ENCODE assay signal across 30 cellular contexts in genomic region chr5:2985718-2986117, GRCh38.
"Had no signal": no experiment of that assay in that cellular context is flagged by ENCODE, and none has a peak within 500 bp of the region (broad histone marks: within the 10 kb centered on the region; RNA-seq: fewer than 3 reads in every experiment).

No MANE protein-coding gene starts in this region.

- H3K27ac ChIP-seq: ascending aorta, breast epithelium, cardiac muscle cell, colonic mucosa, dorsolateral prefrontal cortex, foreskin keratinocyte, gastrocnemius medialis, heart left ventricle, WERI-Rb-1 had no signal

- ATAC-seq: activated CD4-positive, alpha-beta T cell treated with anti-CD3 and anti-CD28 coated beads for 36 hours; activated CD8-positive, alpha-beta memory T cell treated with anti-CD3 and anti-CD28 coated beads, Interleukin-2, amount 10 ng/mL, durations not matched to agents 7 days and 5 days; activated CD8-positive, alpha-beta T cell treated with anti-CD3 and anti-CD28 coated beads, Interleukin-2, amount 10 ng/mL, durations not matched to agents 7 days and 5 days; activated naive CD4-positive, alpha-beta T cell treated with anti-CD3 and anti-CD28 coated beads, Interleukin-2, amount 50 U/mL, for 72 hours; esophagus mucosa; foreskin keratinocyte; gastrocnemius medialis; heart left ventricle; T-helper 17 cell had no signal

- H3K4me3 ChIP-seq: ascending aorta, breast epithelium, cardiac muscle cell, colonic mucosa, dorsolateral prefrontal cortex, gastrocnemius medialis, heart left ventricle had no signal

- DNase-seq: activated B cell treated with CpG ODN at 0.5 μM for 24 hours; activated CD4-positive, alpha-beta memory T cell treated with anti-CD3 and anti-CD28 coated beads for 36 hours; activated CD4-positive, alpha-beta T cell treated with anti-CD3 and anti-CD28 coated beads for 36 hours; activated CD4-positive, CD25-positive, alpha-beta regulatory T cell treated with anti-CD3 and anti-CD28 coated beads, Interleukin-2, amount 50 U/mL, for 72 hours; activated CD8-positive, alpha-beta memory T cell treated with anti-CD3 and anti-CD28 coated beads, Interleukin-2, amount 10 ng/mL, durations not matched to agents 7 days and 5 days; activated CD8-positive, alpha-beta memory T cell treated with anti-CD3 and anti-CD28 coated beads, Interleukin-2, amount 50 U/mL, for 4 hours; activated CD8-positive, alpha-beta T cell treated with anti-CD3 and anti-CD28 coated beads, Interleukin-2, amount 10 ng/mL, durations not matched to agents 7 days and 5 days; activated effector memory CD4-positive, alpha-beta T cell treated with anti-CD3 and anti-CD28 coated beads, Interleukin-2, amount 50 U/mL, for 16 hours; activated naive CD4-positive, alpha-beta T cell treated with anti-CD3 and anti-CD28 coated beads, Interleukin-2, amount 10 ng/mL, durations not matched to agents 7 days and 5 days; activated naive CD8-positive, alpha-beta T cell treated with anti-CD3 and anti-CD28 coated beads, Interleukin-2, amount 10 ng/mL, durations not matched to agents 7 days and 5 days; activated T-cell treated with anti-CD3 and anti-CD28 coated beads, Interleukin-2, amount 50 U/mL, for 1 hour; activated T-cell treated with anti-CD3 and anti-CD28 coated beads, Interleukin-2, amount 50 U/mL, for 48 hours; central memory CD4-positive, alpha-beta T cell; cerebellar nuclear complex; colonic mucosa; dorsolateral prefrontal cortex; effector memory CD4-positive, alpha-beta T cell; endodermal cell; foreskin keratinocyte; gastrocnemius medialis; glutamatergic neuron; heart left ventricle; T-helper 17 cell; T1000; WERI-Rb-1 had no signal
